ENCODE assay signal across 18 cellular contexts in genomic region chr13:39506559-39507390, GRCh38.
DNase-seq lines count a peak whose midpoint lies in the region; TF ChIP-seq lines count a peak whose summit lies in the region.
"Had no signal": no experiment of that assay in that cellular context is flagged by ENCODE, and none has a peak within 500 bp of the region (broad histone marks: within the 10 kb centered on the region; RNA-seq: fewer than 3 reads in every experiment).

No MANE protein-coding gene starts in this region.

- H3K27me3 Mint-ChIP-seq in osteocyte (ENCODE audit: unreplicated experiment) (no peaks in the 10 kb centered on the region), immature natural killer cell (ENCODE audit: low read depth in 3 of 3) (peaks cover 2 to 5% (median 2%) of the 10 kb centered on the region in 3 donors)

- H3K9me3 Mint-ChIP-seq in osteocyte (ENCODE audit: unreplicated experiment) (peaks cover 5% of the 10 kb centered on the region), immature natural killer cell (no peaks in the 10 kb centered on the region)

- DNase-seq in ELR (ENCODE audit: low read depth), result peak; percentile 74
- DNase-seq in NCI-H69 (lab: John Stamatoyannopoulos, UW), result peak; percentile 4
- peak; percentile 98 for DNase-seq in epithelial cell of esophagus (ENCODE audit: low read depth)
- no peak for DNase-seq in osteocyte (ENCODE audit: extremely low spot score, unreplicated experiment)
- DNase-seq in immature natural killer cell, result no peak
- DNase-seq in DMS114 treated with DMSO at 0.1 percent for 48 hours (lab: John Stamatoyannopoulos, UW; ENCODE audit: unreplicated experiment), result no peak
- no peak for DNase-seq in anterior cingulate cortex (lab: John Stamatoyannopoulos, UW)
- DNase-seq in NCI-H2107 treated with DMSO at 0.1 percent for 48 hours (lab: John Stamatoyannopoulos, UW; ENCODE audit: unreplicated experiment), result no peak
- DNase-seq: activated gamma-delta T cell; effector CD8-positive, alpha-beta T cell; gastrocnemius medialis; NCI-H1105; NCI-H510A; transverse colon; WERI-Rb-1 had no signal

- no peak overlapping the region for H3K4me3 Mint-ChIP-seq in osteocyte (ENCODE audit: unreplicated experiment)
- no peak overlapping the region for H3K4me3 Mint-ChIP-seq in immature natural killer cell
- H3K4me3 Mint-ChIP-seq: IgD-negative memory B cell; stimulated activated memory B cell treated with anti-CD40 and anti-IgM and Interleukin-4, amounts not matched to agents 10 μg/mL and 1 μg/mL and 100 μg/mL, for 72 hours had no signal

- no peak for TF ChIP-seq CTCF in epithelial cell of esophagus (IDR thresholded peaks at IDR 0.05; ENCODE audit: insufficient read depth, low read depth, low read length, missing control alignments)
- TF ChIP-seq CTCF in osteocyte (IDR thresholded peaks at IDR 0.05), result no peak

- H3K4me1 Mint-ChIP-seq in osteocyte (ENCODE audit: unreplicated experiment) (peaks cover 38% of the 10 kb centered on the region), immature natural killer cell (no peaks in the 10 kb centered on the region)
- H3K4me1 Mint-ChIP-seq: IgD-negative memory B cell; stimulated activated memory B cell treated with anti-CD40 and anti-IgM and Interleukin-4, amounts not matched to agents 10 μg/mL and 1 μg/mL and 100 μg/mL, for 72 hours had no signal

- H3K36me3 Mint-ChIP-seq in osteocyte (ENCODE audit: unreplicated experiment), result peaks cover 7% of the 10 kb centered on the region
- H3K36me3 Mint-ChIP-seq in immature natural killer cell, result no peaks in the 10 kb centered on the region
- H3K36me3 Mint-ChIP-seq: IgD-negative memory B cell; stimulated activated memory B cell treated with anti-CD40 and anti-IgM and Interleukin-4, amounts not matched to agents 10 μg/mL and 1 μg/mL and 100 μg/mL, for 72 hours had no signal

- no peak overlapping the region for H3K4me3 ChIP-seq in epithelial cell of esophagus (ENCODE audit: low read length)
- H3K4me3 ChIP-seq: gastrocnemius medialis, skin epidermis, transverse colon had no signal

- peak overlapping the region; percentile 8 for H3K27ac Mint-ChIP-seq in osteocyte (ENCODE audit: unreplicated experiment)
- no peak overlapping the region for H3K27ac Mint-ChIP-seq in immature natural killer cell
- H3K27ac Mint-ChIP-seq: IgD-negative memory B cell; stimulated activated memory B cell treated with anti-CD40 and anti-IgM and Interleukin-4, amounts not matched to agents 10 μg/mL and 1 μg/mL and 100 μg/mL, for 72 hours had no signal

Comparison
In these comparisons a context has a peak if more than half of its experiments do, and no peak if none do; other contexts are left out.
1. DNase-seq: peak in ELR (single experiment), NCI-H69 (single experiment) and epithelial cell of esophagus (single experiment); none in osteocyte (single experiment), immature natural killer cell (0 of 3), DMS114 treated with DMSO at 0.1 percent for 48 hours (single experiment), anterior cingulate cortex (0 of 58) and NCI-H2107 treated with DMSO at 0.1 percent for 48 hours (single experiment).